Comparison of ENCODE assay signal across 8 cellular contexts in genomic region chr9:97468658-97469448, GRCh38. TPM values are rescaled to one million over a fixed set of nuclear protein-coding genes. Genes with fewer than 3 reads are reported as not detected.
A peak's percentile ranks its signal among the peaks of the same experiment; 100 is the strongest.
DNase-seq lines count a peak whose midpoint lies in the region; ATAC-seq lines count a peak whose summit lies in the region.

No MANE protein-coding gene starts in this region.

- H2BK5ac ChIP-seq in neuronal stem cell (ENCODE audit: low read length), result no peak overlapping the region

- H3K4me1 ChIP-seq in neuronal stem cell (ENCODE audit: control insufficient read depth in 2 of 2, insufficient read depth in 1 of 2, low read depth in 1 of 2, low read length in 2 of 2), result no peaks in the 10 kb centered on the region

- H3K9ac ChIP-seq in neuronal stem cell (ENCODE audit: low read depth, low read length, poor library complexity), result no peak overlapping the region

- no peak overlapping the region for H2AK5ac ChIP-seq in neuronal stem cell (ENCODE audit: low read depth, low read length)

- no peaks in the 10 kb centered on the region for H3K79me1 ChIP-seq in neuronal stem cell (ENCODE audit: low read depth, low read length)

- H3K4me2 ChIP-seq in neuronal stem cell (ENCODE audit: insufficient read depth, low read length, poor library complexity, severe bottlenecking), result no peak overlapping the region

- no peak overlapping the region for H3K18ac ChIP-seq in neuronal stem cell (ENCODE audit: low read length)

- H3K27me3 ChIP-seq in neuronal stem cell (ENCODE audit: control insufficient read depth in 3 of 3, insufficient read depth in 3 of 3, low read depth in 1 of 3, low read length in 3 of 3), result peaks cover 0 to 19% (median 0%) of the 10 kb centered on the region in 3 experiments

- peak; percentile 71 for ATAC-seq in GM19463 (IDR thresholded peaks at IDR 0.05; ENCODE audit: unreplicated experiment)
- peak; percentile 77 for ATAC-seq in HG03460 (IDR thresholded peaks at IDR 0.05; ENCODE audit: unreplicated experiment)

- no peak overlapping the region for H3K4ac ChIP-seq in neuronal stem cell (ENCODE audit: low read length)

- H4K91ac ChIP-seq in neuronal stem cell (ENCODE audit: low read depth, low read length, poor library complexity), result no peak overlapping the region

- H3K4me3 ChIP-seq in neuronal stem cell (ENCODE audit: low read length in 2 of 2), result no peak overlapping the region

- no CpG with 5 or more reads among the region's 4 CpGs for WGBS in neuronal stem cell (ENCODE audit: extremely low coverage in 2 of 2, insufficient read length in 2 of 2, insufficient replicate concordance in 1 of 2), 2 donors

- no peak overlapping the region for H2BK120ac ChIP-seq in neuronal stem cell (ENCODE audit: low read depth, low read length)

- DNase-seq in DMS153 treated with DMSO at 0.1 percent for 48 hours (lab: John Stamatoyannopoulos, UW; ENCODE audit: unreplicated experiment) (peak; percentile 31), NCI-H82 (lab: John Stamatoyannopoulos, UW) (peak; percentile 81), foreskin melanocyte (peak; percentile 44), neuronal stem cell (ENCODE audit: low spot score) (peak; percentile 61), SKM-1 (lab: John Stamatoyannopoulos, UW; ENCODE audit: unreplicated experiment) (no peak)
- peak; percentile 63 for DNase-seq in activated T-cell treated with anti-CD3 and anti-CD28 coated beads, Interleukin-2, amount 50 U/mL, for 48 hours

- no peak overlapping the region for H2BK12ac ChIP-seq in neuronal stem cell (ENCODE audit: low read length)

- H2BK15ac ChIP-seq in neuronal stem cell (ENCODE audit: low read length), result no peak overlapping the region

- H3K9me3 ChIP-seq in neuronal stem cell (replicated peaks in 1 of 2; ENCODE audit: control insufficient read depth in 2 of 2, insufficient read depth in 1 of 2, low read depth in 1 of 2, low read length in 2 of 2), result no peaks in the 10 kb centered on the region

- no peaks in the 10 kb centered on the region for H3K36me3 ChIP-seq in neuronal stem cell (replicated peaks in 1 of 2; ENCODE audit: control insufficient read depth in 2 of 2, insufficient read depth in 2 of 2, low read length in 2 of 2)

- H4K8ac ChIP-seq in neuronal stem cell (ENCODE audit: low read depth, low read length), result no peak overlapping the region

- no peak overlapping the region for H3K23ac ChIP-seq in neuronal stem cell (ENCODE audit: low read depth, low read length, poor library complexity)

- no peak overlapping the region for H3K14ac ChIP-seq in neuronal stem cell (ENCODE audit: low read length)

- H3K27ac ChIP-seq in neuronal stem cell (replicated peaks; ENCODE audit: low read length), result no peak overlapping the region

- H2AFZ ChIP-seq in neuronal stem cell (ENCODE audit: low read length), result no peak overlapping the region

RNA-seq across cellular contexts. Expression of gene TMOD1, which starts 32.6 kb away (rescaled TPM):
- 0.15 TPM for polyA plus RNA-seq in neuronal stem cell (2013, experiment 1 of 2)
- 0.21 TPM for polyA plus RNA-seq in neuronal stem cell (2013, experiment 2 of 2)

RNA-seq across cellular contexts. Expression of gene TDRD7, which starts 57.0 kb away (rescaled TPM):
- 1.9 TPM for polyA plus RNA-seq in neuronal stem cell (2013, experiment 1 of 2)
- 1.8 TPM for polyA plus RNA-seq in neuronal stem cell (2013, experiment 2 of 2)
